In genomic region chr5:169796731-169797130, GRCh38 we compare ENCODE assay signal across 18 cellular contexts.
A peak's percentile ranks its signal among the peaks of the same experiment; 100 is the strongest.
DNase-seq lines count a peak whose midpoint lies in the region; ATAC-seq lines count a peak whose summit lies in the region.
"Had no signal": no experiment of that assay in that cellular context is flagged by ENCODE, and none has a peak within 500 bp of the region (broad histone marks: within the 10 kb centered on the region; RNA-seq: fewer than 3 reads in every experiment).

No MANE protein-coding gene starts in this region.

- no peak for ATAC-seq in stimulated activated memory B cell treated with anti-CD40 and anti-IgM and Interleukin-4, amounts not matched to agents 10 μg/mL and 1 μg/mL and 100 μg/mL, for 72 hours
- no peak for ATAC-seq in GM18909 (IDR thresholded peaks at IDR 0.05; ENCODE audit: poor library complexity, unreplicated experiment)
- ATAC-seq: K562, left lung, Right ventricle myocardium inferior had no signal

- CTCF ChIA-PET in activated naive CD4-positive, alpha-beta T cell treated with anti-CD3 and anti-CD28 coated beads for 36 hours (lab: Charles Lee), result no interaction called here

- no peak for DNase-seq in activated naive CD4-positive, alpha-beta T cell treated with anti-CD3 and anti-CD28 coated beads for 36 hours
- DNase-seq in M059J (ENCODE audit: low read depth) (peak; percentile 88), amniotic epithelial cell (ENCODE audit: low read depth) (peak; percentile 75), DMS 273 (lab: John Stamatoyannopoulos, UW; ENCODE audit: unreplicated experiment) (no peak), RKO (ENCODE audit: low spot score) (no peak)
- DNase-seq: activated CD4-positive, CD25-positive, alpha-beta regulatory T cell treated with anti-CD3 and anti-CD28 coated beads, Interleukin-2, amount 50 U/mL, for 72 hours; brain microvascular endothelial cell; COR-L47; left lung; NCI-H1436; NCI-H2227 treated with DMSO at 0.1 percent for 48 hours; NK-92 treated with Interleukin-12 subunit alpha and Interleukin-12 subunit beta, amount 100 ng/mL, for 24 hours; stomach had no signal

- no peak overlapping the region for H3K4me3 Mint-ChIP-seq in activated naive CD4-positive, alpha-beta T cell treated with anti-CD3 and anti-CD28 coated beads, Interleukin-2, amount 50 U/mL, for 24 hours
- no peak overlapping the region for H3K4me3 Mint-ChIP-seq in activated naive CD4-positive, alpha-beta T cell treated with anti-CD3 and anti-CD28 coated beads for 36 hours
- H3K4me3 Mint-ChIP-seq in stimulated activated memory B cell treated with anti-CD40 and anti-IgM and Interleukin-4, amounts not matched to agents 10 μg/mL and 1 μg/mL and 100 μg/mL, for 72 hours, result no peak overlapping the region

- H3K27me3 Mint-ChIP-seq in activated naive CD4-positive, alpha-beta T cell treated with anti-CD3 and anti-CD28 coated beads, Interleukin-2, amount 50 U/mL, for 24 hours, result no peaks in the 10 kb centered on the region
- no peaks in the 10 kb centered on the region for H3K27me3 Mint-ChIP-seq in activated naive CD4-positive, alpha-beta T cell treated with anti-CD3 and anti-CD28 coated beads for 36 hours (ENCODE audit: low read depth)
- no peaks in the 10 kb centered on the region for H3K27me3 Mint-ChIP-seq in stimulated activated memory B cell treated with anti-CD40 and anti-IgM and Interleukin-4, amounts not matched to agents 10 μg/mL and 1 μg/mL and 100 μg/mL, for 72 hours

- intact Hi-C loops in activated naive CD4-positive, alpha-beta T cell treated with anti-CD3 and anti-CD28 coated beads for 36 hours (cut with micrococcal nuclease), result no loop called here

- H3K4me1 Mint-ChIP-seq in activated naive CD4-positive, alpha-beta T cell treated with anti-CD3 and anti-CD28 coated beads, Interleukin-2, amount 50 U/mL, for 24 hours, result peaks cover 33% of the 10 kb centered on the region
- H3K4me1 Mint-ChIP-seq in activated naive CD4-positive, alpha-beta T cell treated with anti-CD3 and anti-CD28 coated beads for 36 hours (ENCODE audit: low read depth), result peaks cover 26% of the 10 kb centered on the region
- peaks cover 27% of the 10 kb centered on the region for H3K4me1 Mint-ChIP-seq in stimulated activated memory B cell treated with anti-CD40 and anti-IgM and Interleukin-4, amounts not matched to agents 10 μg/mL and 1 μg/mL and 100 μg/mL, for 72 hours

- H3K9me3 Mint-ChIP-seq in activated naive CD4-positive, alpha-beta T cell treated with anti-CD3 and anti-CD28 coated beads, Interleukin-2, amount 50 U/mL, for 24 hours, result no peaks in the 10 kb centered on the region
- H3K9me3 Mint-ChIP-seq in activated naive CD4-positive, alpha-beta T cell treated with anti-CD3 and anti-CD28 coated beads for 36 hours, result no peaks in the 10 kb centered on the region
- no peaks in the 10 kb centered on the region for H3K9me3 Mint-ChIP-seq in stimulated activated memory B cell treated with anti-CD40 and anti-IgM and Interleukin-4, amounts not matched to agents 10 μg/mL and 1 μg/mL and 100 μg/mL, for 72 hours

- peaks cover 46% of the 10 kb centered on the region for H3K36me3 Mint-ChIP-seq in activated naive CD4-positive, alpha-beta T cell treated with anti-CD3 and anti-CD28 coated beads, Interleukin-2, amount 50 U/mL, for 24 hours
- peaks cover 46% of the 10 kb centered on the region for H3K36me3 Mint-ChIP-seq in activated naive CD4-positive, alpha-beta T cell treated with anti-CD3 and anti-CD28 coated beads for 36 hours (ENCODE audit: low read depth)
- peaks cover 72% of the 10 kb centered on the region for H3K36me3 Mint-ChIP-seq in stimulated activated memory B cell treated with anti-CD40 and anti-IgM and Interleukin-4, amounts not matched to agents 10 μg/mL and 1 μg/mL and 100 μg/mL, for 72 hours

- peak overlapping the region; percentile 75 for H3K27ac Mint-ChIP-seq in activated naive CD4-positive, alpha-beta T cell treated with anti-CD3 and anti-CD28 coated beads, Interleukin-2, amount 50 U/mL, for 24 hours
- no peak overlapping the region for H3K27ac Mint-ChIP-seq in activated naive CD4-positive, alpha-beta T cell treated with anti-CD3 and anti-CD28 coated beads for 36 hours
- H3K27ac Mint-ChIP-seq in stimulated activated memory B cell treated with anti-CD40 and anti-IgM and Interleukin-4, amounts not matched to agents 10 μg/mL and 1 μg/mL and 100 μg/mL, for 72 hours, result peak overlapping the region; percentile 17

Comparison
In these comparisons a context has a peak if more than half of its experiments do, and no peak if none do; other contexts are left out.
1. DNase-seq: peak in M059J (single experiment) and amniotic epithelial cell (single experiment); none in activated naive CD4-positive, alpha-beta T cell treated with anti-CD3 and anti-CD28 coated beads for 36 hours (single experiment), DMS 273 (single experiment) and RKO (single experiment).